In the genomic region with DNA sequence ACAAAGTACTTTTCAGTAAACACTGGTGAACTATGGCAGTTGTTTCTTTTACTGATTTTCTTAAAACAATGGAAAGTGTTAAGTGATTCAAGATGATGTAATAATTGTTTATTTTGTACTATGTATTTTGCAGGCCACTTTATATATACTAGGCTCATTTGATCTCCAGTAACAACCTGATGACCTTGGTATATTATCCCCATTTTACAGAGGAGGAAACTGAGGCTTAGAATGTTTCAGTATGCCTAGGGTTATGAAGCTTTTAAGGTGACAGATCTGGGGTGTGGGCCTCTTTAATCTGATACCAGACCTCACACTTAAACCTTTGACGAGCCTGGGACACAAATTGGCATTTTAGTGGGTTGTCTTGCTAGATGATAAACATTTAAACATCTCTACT, we compare ENCODE assay signal across 6 cellular contexts.
"Had no signal": no experiment of that assay in that cellular context is flagged by ENCODE, and none has a peak within 500 bp of the region (broad histone marks: within the 10 kb centered on the region; RNA-seq: fewer than 3 reads in every experiment).

No MANE protein-coding gene starts in this region.

- H3K27ac ChIP-seq: HL-60 had no signal

- FAIRE-seq: H1, H54 had no signal

- ATAC-seq: GM23338 had no signal

- DNase-seq: H9, KG1 had no signal

- H2AFZ ChIP-seq: GM23338 had no signal

- H3K4me2 ChIP-seq: GM23338 had no signal

- H3K4me3 ChIP-seq: GM23338 had no signal
